21 cellular contexts compared by ENCODE assay signal in genomic region chr18:78479443-78479842, GRCh38.
"Had no signal": no experiment of that assay in that cellular context is flagged by ENCODE, and none has a peak within 500 bp of the region (broad histone marks: within the 10 kb centered on the region; RNA-seq: fewer than 3 reads in every experiment).

No MANE protein-coding gene starts in this region.

- H3K27ac Mint-ChIP-seq: memory B cell had no signal

- ATAC-seq: foreskin keratinocyte, gastroesophageal sphincter, left cardiac atrium, left lung, left ventricle myocardium superior, lower lobe of right lung had no signal

- H3K27me3 ChIP-seq: colonic mucosa, foreskin keratinocyte, left lung had no signal

- H3K27ac ChIP-seq: colonic mucosa, dorsolateral prefrontal cortex, esophagus muscularis mucosa, foreskin keratinocyte, gastroesophageal sphincter, heart left ventricle, left lung, lower lobe of right lung had no signal

- H3K4me3 ChIP-seq: colonic mucosa, dorsolateral prefrontal cortex, esophagus muscularis mucosa, gastroesophageal sphincter, heart left ventricle, left lung, lower lobe of right lung had no signal

- DNase-seq: colonic mucosa; dermis blood vessel endothelial cell; dorsolateral prefrontal cortex; effector CD4-positive, alpha-beta T cell; effector memory CD4-positive, alpha-beta T cell; foreskin keratinocyte; heart left ventricle; hippocampal formation; left cardiac atrium; left lung; left ventricle myocardium superior; lower lobe of right lung; mammary epithelial cell; midbrain had no signal

- H3K27me3 Mint-ChIP-seq: memory B cell had no signal

- H3K9me3 ChIP-seq: colonic mucosa, esophagus muscularis mucosa, gastroesophageal sphincter, heart left ventricle, left lung, lower lobe of right lung had no signal

- FAIRE-seq: endothelial cell of umbilical vein, frontal cortex, islet of Langerhans, keratinocyte had no signal

- H3K36me3 ChIP-seq: colonic mucosa, esophagus muscularis mucosa, gastroesophageal sphincter, heart left ventricle, left lung, lower lobe of right lung had no signal

- H3K36me3 Mint-ChIP-seq: memory B cell had no signal

- H3K4me1 ChIP-seq: colonic mucosa, esophagus muscularis mucosa, foreskin keratinocyte, gastroesophageal sphincter, heart left ventricle, left lung, lower lobe of right lung had no signal

- H3K4me1 Mint-ChIP-seq: memory B cell had no signal

- H3K4me3 Mint-ChIP-seq: memory B cell had no signal
